In the genomic region with DNA sequence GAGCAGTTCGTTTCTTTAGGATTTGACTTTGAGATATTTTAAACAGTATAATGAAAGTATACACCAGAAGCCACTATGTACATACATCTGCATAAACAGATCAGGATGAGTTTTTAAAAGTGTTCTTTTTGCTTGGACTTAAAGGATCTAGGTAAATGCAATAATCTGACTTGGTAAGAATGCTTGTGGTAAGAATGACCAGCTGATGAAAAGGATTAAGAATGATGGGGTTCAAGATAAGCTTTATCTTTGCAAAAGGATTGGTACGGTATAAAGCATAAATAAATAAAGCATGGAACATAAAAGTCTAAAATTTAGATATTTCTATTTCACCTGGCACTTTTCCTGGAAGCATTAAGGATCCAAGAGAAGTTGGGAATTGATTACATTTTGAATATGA, we compare ENCODE assay signal across 1 cellular context.
TF ChIP-seq lines count a peak whose summit lies in the region.

No MANE protein-coding gene starts in this region.

TF ChIP-seq in GM23338, 12 proteins besides CTCF, POLR2A, EP300 and RAD21 (continued from another document):
- TF ChIP-seq REST (IDR thresholded peaks at IDR 0.05; ENCODE audit: unreplicated experiment) = no peak
- TF ChIP-seq, protein P1, sequence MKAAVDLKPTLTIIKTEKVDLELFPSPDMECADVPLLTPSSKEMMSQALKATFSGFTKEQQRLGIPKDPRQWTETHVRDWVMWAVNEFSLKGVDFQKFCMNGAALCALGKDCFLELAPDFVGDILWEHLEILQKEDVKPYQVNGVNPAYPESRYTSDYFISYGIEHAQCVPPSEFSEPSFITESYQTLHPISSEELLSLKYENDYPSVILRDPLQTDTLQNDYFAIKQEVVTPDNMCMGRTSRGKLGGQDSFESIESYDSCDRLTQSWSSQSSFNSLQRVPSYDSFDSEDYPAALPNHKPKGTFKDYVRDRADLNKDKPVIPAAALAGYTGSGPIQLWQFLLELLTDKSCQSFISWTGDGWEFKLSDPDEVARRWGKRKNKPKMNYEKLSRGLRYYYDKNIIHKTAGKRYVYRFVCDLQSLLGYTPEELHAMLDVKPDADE (IDR thresholded peaks at IDR 0.05) = no peak
- no peak for TF ChIP-seq ZNF331 (CRISPR knock-in tag; IDR thresholded peaks at IDR 0.05; ENCODE audit: low read depth)
- TF ChIP-seq EZH2phosphoT487 (IDR thresholded peaks at IDR 0.05; ENCODE audit: unreplicated experiment) = no peak
- TF ChIP-seq ZNF462 (CRISPR knock-in tag; IDR thresholded peaks at IDR 0.05) = no peak
- TF ChIP-seq STAT1 (IDR thresholded peaks at IDR 0.05; ENCODE audit: unreplicated experiment) = no peak
TF ChIP-seq in GM23338: peak in this region for 0.
